ENCODE assay signal across 1 cellular context in the genomic region with DNA sequence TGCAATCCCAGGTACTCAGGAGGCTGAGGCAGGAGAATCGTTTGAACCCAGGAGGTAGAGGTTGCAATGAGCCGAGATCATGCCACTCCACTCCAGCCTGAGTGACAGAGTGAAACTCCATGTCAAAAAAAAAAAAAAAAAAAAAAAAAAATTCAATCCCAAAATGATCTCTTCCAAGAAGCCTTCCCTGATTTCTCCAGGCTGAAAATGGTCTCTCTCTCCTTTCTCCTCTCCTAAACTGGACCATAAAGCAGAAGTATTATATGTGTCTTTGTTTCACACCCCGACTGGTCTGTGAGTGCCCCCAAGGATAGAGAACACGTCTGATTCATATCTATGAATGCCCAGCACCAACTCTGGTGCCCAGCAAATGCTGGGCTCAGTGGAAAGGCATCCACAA.
TF ChIP-seq lines count a peak whose summit lies in the region.

No MANE protein-coding gene starts in this region.

TF ChIP-seq in GM23338, 12 proteins besides CTCF, POLR2A, EP300 and RAD21 (continued from another document):
- TF ChIP-seq, protein P1, sequence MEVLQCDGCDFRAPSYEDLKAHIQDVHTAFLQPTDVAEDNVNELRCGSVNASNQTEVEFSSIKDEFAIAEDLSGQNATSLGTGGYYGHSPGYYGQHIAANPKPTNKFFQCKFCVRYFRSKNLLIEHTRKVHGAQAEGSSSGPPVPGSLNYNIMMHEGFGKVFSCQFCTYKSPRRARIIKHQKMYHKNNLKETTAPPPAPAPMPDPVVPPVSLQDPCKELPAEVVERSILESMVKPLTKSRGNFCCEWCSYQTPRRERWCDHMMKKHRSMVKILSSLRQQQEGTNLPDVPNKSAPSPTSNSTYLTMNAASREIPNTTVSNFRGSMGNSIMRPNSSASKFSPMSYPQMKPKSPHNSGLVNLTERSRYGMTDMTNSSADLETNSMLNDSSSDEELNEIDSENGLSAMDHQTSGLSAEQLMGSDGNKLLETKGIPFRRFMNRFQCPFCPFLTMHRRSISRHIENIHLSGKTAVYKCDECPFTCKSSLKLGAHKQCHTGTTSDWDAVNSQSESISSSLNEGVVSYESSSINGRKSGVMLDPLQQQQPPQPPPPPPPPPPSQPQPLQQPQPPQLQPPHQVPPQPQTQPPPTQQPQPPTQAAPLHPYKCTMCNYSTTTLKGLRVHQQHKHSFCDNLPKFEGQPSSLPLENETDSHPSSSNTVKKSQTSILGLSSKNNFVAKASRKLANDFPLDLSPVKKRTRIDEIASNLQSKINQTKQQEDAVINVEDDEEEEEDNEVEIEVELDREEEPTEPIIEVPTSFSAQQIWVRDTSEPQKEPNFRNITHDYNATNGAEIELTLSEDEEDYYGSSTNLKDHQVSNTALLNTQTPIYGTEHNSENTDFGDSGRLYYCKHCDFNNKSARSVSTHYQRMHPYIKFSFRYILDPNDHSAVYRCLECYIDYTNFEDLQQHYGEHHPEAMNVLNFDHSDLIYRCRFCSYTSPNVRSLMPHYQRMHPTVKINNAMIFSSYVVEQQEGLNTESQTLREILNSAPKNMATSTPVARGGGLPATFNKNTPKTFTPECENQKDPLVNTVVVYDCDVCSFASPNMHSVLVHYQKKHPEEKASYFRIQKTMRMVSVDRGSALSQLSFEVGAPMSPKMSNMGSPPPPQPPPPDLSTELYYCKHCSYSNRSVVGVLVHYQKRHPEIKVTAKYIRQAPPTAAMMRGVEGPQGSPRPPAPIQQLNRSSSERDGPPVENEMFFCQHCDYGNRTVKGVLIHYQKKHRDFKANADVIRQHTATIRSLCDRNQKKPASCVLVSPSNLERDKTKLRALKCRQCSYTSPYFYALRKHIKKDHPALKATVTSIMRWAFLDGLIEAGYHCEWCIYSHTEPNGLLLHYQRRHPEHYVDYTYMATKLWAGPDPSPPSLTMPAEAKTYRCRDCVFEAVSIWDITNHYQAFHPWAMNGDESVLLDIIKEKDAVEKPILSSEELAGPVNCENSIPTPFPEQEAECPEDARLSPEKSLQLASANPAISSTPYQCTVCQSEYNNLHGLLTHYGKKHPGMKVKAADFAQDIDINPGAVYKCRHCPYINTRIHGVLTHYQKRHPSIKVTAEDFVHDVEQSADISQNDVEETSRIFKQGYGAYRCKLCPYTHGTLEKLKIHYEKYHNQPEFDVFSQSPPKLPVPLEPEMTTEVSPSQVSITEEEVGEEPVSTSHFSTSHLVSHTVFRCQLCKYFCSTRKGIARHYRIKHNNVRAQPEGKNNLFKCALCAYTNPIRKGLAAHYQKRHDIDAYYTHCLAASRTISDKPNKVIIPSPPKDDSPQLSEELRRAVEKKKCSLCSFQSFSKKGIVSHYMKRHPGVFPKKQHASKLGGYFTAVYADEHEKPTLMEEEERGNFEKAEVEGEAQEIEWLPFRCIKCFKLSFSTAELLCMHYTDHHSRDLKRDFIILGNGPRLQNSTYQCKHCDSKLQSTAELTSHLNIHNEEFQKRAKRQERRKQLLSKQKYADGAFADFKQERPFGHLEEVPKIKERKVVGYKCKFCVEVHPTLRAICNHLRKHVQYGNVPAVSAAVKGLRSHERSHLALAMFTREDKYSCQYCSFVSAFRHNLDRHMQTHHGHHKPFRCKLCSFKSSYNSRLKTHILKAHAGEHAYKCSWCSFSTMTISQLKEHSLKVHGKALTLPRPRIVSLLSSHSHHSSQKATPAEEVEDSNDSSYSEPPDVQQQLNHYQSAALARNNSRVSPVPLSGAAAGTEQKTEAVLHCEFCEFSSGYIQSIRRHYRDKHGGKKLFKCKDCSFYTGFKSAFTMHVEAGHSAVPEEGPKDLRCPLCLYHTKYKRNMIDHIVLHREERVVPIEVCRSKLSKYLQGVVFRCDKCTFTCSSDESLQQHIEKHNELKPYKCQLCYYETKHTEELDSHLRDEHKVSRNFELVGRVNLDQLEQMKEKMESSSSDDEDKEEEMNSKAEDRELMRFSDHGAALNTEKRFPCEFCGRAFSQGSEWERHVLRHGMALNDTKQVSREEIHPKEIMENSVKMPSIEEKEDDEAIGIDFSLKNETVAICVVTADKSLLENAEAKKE (CRISPR knock-in tag; IDR thresholded peaks at IDR 0.05), result no peak
- TF ChIP-seq NANOG (IDR thresholded peaks at IDR 0.05; ENCODE audit: borderline replicate concordance), result no peak
- TF ChIP-seq EZH2phosphoT487 (IDR thresholded peaks at IDR 0.05; ENCODE audit: unreplicated experiment), result no peak
- TF ChIP-seq ZNF114 (CRISPR knock-in tag; IDR thresholded peaks at IDR 0.05), result no peak
- TF ChIP-seq, protein P2, sequence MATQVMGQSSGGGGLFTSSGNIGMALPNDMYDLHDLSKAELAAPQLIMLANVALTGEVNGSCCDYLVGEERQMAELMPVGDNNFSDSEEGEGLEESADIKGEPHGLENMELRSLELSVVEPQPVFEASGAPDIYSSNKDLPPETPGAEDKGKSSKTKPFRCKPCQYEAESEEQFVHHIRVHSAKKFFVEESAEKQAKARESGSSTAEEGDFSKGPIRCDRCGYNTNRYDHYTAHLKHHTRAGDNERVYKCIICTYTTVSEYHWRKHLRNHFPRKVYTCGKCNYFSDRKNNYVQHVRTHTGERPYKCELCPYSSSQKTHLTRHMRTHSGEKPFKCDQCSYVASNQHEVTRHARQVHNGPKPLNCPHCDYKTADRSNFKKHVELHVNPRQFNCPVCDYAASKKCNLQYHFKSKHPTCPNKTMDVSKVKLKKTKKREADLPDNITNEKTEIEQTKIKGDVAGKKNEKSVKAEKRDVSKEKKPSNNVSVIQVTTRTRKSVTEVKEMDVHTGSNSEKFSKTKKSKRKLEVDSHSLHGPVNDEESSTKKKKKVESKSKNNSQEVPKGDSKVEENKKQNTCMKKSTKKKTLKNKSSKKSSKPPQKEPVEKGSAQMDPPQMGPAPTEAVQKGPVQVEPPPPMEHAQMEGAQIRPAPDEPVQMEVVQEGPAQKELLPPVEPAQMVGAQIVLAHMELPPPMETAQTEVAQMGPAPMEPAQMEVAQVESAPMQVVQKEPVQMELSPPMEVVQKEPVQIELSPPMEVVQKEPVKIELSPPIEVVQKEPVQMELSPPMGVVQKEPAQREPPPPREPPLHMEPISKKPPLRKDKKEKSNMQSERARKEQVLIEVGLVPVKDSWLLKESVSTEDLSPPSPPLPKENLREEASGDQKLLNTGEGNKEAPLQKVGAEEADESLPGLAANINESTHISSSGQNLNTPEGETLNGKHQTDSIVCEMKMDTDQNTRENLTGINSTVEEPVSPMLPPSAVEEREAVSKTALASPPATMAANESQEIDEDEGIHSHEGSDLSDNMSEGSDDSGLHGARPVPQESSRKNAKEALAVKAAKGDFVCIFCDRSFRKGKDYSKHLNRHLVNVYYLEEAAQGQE (IDR thresholded peaks at IDR 0.05; ENCODE audit: unreplicated experiment), result no peak
- no peak for TF ChIP-seq CREB1 (CRISPR knock-in tag; IDR thresholded peaks at IDR 0.05; ENCODE audit: low read depth)
